Comparison of ENCODE assay signal across 8 cellular contexts in genomic region chr2:207167129-207167923, GRCh38. TPM values are rescaled to one million over a fixed set of nuclear protein-coding genes. Genes with fewer than 3 reads are reported as not detected.
DNase-seq lines count a peak whose midpoint lies in the region; ATAC-seq and TF ChIP-seq lines count a peak whose summit lies in the region.

No MANE protein-coding gene starts in this region.

- peak overlapping the region; percentile 89 to 99 (median 92) for H3K4me3 Mint-ChIP-seq in CD4-positive, alpha-beta memory T cell

- ATAC-seq in upper lobe of right lung = peak; percentile 5
- ATAC-seq in HG03354 (IDR thresholded peaks at IDR 0.05; ENCODE audit: poor library complexity, severe bottlenecking, unreplicated experiment) = no peak

- POLR2A ChIA-PET in CD4-positive, alpha-beta memory T cell (lab: Charles Lee; ENCODE audit: partially characterized antibody) = interaction anchor here (0.7 to 8.3 kb wide), 13 partner anchors 9 to 1099 kb away, joined by 3 to 298 read pairs (median 5); partner anchors contain the start of genes CREB1, METTL21A and PIKFYVE

- H3K4me1 Mint-ChIP-seq in CD4-positive, alpha-beta memory T cell = peaks cover 19 to 47% (median 30%) of the 10 kb centered on the region in 4 donors

- H3K27me3 Mint-ChIP-seq in CD4-positive, alpha-beta memory T cell = peaks cover 3 to 10% of the 10 kb centered on the region in 2 donors

- no peaks in the 10 kb centered on the region for H3K27me3 ChIP-seq in CD4-positive, alpha-beta memory T cell (ENCODE audit: insufficient read depth, low read length)
- no peaks in the 10 kb centered on the region for H3K27me3 ChIP-seq in upper lobe of right lung

- peaks cover 30% of the 10 kb centered on the region for H3K4me1 ChIP-seq in CD4-positive, alpha-beta memory T cell (ENCODE audit: insufficient read depth, low read length)
- H3K4me1 ChIP-seq in mesodermal cell (ENCODE audit: control insufficient read depth, insufficient read depth, low read length, poor library complexity, severe bottlenecking) (peaks cover 9% of the 10 kb centered on the region), upper lobe of right lung (peaks cover 15% of the 10 kb centered on the region)

- DNase-seq in CD4-positive, alpha-beta memory T cell = peak in 1 of 5 donors; percentile 10
- DNase-seq in GM20000 (ENCODE audit: low spot score) (peak; percentile 31), NCI-H69 (lab: John Stamatoyannopoulos, UW) (peak; percentile 58), cerebellar cortex (ENCODE audit: low spot score) (peak; percentile 59), upper lobe of right lung (no peak)
- no peak for DNase-seq in stimulated activated naive CD4-positive, alpha-beta T cell treated with Interleukin-2 at 50 U/mL for 16 hours (lab: John Stamatoyannopoulos, UW)

- CTCF ChIA-PET in CD4-positive, alpha-beta memory T cell (lab: Charles Lee; ENCODE audit: partially characterized antibody) = interaction anchor here (0.8 to 4.1 kb wide), 5 partner anchors 11 to 306 kb away, joined by 3 to 42 read pairs (median 4); no protein-coding TSS in a partner anchor

- peak overlapping the region; percentile 97 for H3K27ac ChIP-seq in CD4-positive, alpha-beta memory T cell (ENCODE audit: low read depth, low read length)
- H3K27ac ChIP-seq in mesodermal cell (ENCODE audit: low read depth, low read length, severe bottlenecking) = peak overlapping the region; percentile 100
- peak overlapping the region; percentile 100 for H3K27ac ChIP-seq in upper lobe of right lung

- H3K4me3 ChIP-seq in CD4-positive, alpha-beta memory T cell (ENCODE audit: low read length in 2 of 2) = peak overlapping the region; percentile 5 to 67
- H3K4me3 ChIP-seq in mesodermal cell (ENCODE audit: extremely low read depth, insufficient read depth, low read length, poor library complexity, severe bottlenecking) (peak overlapping the region; percentile 89), upper lobe of right lung (peak overlapping the region; percentile 76)

- H3K27ac Mint-ChIP-seq in CD4-positive, alpha-beta memory T cell = peak overlapping the region; percentile 92 to 98 (median 94)

- H3K9me3 ChIP-seq in CD4-positive, alpha-beta memory T cell (ENCODE audit: control insufficient read depth in 1 of 2, low read length in 2 of 2) = no peaks in the 10 kb centered on the region
- H3K9me3 ChIP-seq in mesodermal cell (ENCODE audit: control insufficient read depth, low read length) = no peaks in the 10 kb centered on the region
- no peaks in the 10 kb centered on the region for H3K9me3 ChIP-seq in upper lobe of right lung

- H3K9me3 Mint-ChIP-seq in CD4-positive, alpha-beta memory T cell = peaks cover 0 to 5% (median 0%) of the 10 kb centered on the region in 8 donors

- no peak for TF ChIP-seq CTCF in GM20000 (IDR thresholded peaks at IDR 0.05; ENCODE audit: extremely low read depth, missing control alignments)
- TF ChIP-seq CTCF in upper lobe of right lung (IDR thresholded peaks at IDR 0.05) = no peak

- 19 to 31% methylated on average over 6 to 9 of the region's 15 CpGs for WGBS in mesodermal cell (ENCODE audit: insufficient coverage in 2 of 2), 2 experiments

- H3K36me3 ChIP-seq in CD4-positive, alpha-beta memory T cell (ENCODE audit: insufficient read depth, low read length) = no peaks in the 10 kb centered on the region
- peaks cover 2% of the 10 kb centered on the region for H3K36me3 ChIP-seq in mesodermal cell (ENCODE audit: control insufficient read depth, insufficient read depth, low read length)
- H3K36me3 ChIP-seq in upper lobe of right lung = no peaks in the 10 kb centered on the region

- H3K36me3 Mint-ChIP-seq in CD4-positive, alpha-beta memory T cell = peaks cover 0 to 14% of the 10 kb centered on the region in 2 donors

- intact Hi-C loops in CD4-positive, alpha-beta memory T cell (cut with micrococcal nuclease) = loop anchor here (2.0 to 10.0 kb wide), 9 partner anchors 35 to 1097 kb away; partner anchors contain the start of genes EEF1B2, FASTKD2, INO80D and MDH1B
- intact Hi-C loops in upper lobe of right lung (cut with DNase I) = no loop called here

RNA-seq across cellular contexts. Expression of gene KLF7, which starts 1.6 kb away (rescaled TPM):
- 10 to 100 TPM; 45.5 to 47.1 TPM for total RNA-seq in CD4-positive, alpha-beta memory T cell
- 10 to 100 TPM; 14.1 to 17.4 TPM for polyA plus RNA-seq in CD4-positive, alpha-beta memory T cell
- 24.0 TPM for polyA plus RNA-seq in mesodermal cell (2013, experiment 1 of 2)
- polyA plus RNA-seq in mesodermal cell (2013, experiment 2 of 2) = 20.3 TPM
- total RNA-seq in upper lobe of right lung = 62.1 TPM

Comparison
In these comparisons a context has a peak if more than half of its experiments do, and no peak if none do; other contexts are left out.
1. DNase-seq: peak in GM20000 (single experiment), NCI-H69 (single experiment) and cerebellar cortex (single experiment); none in upper lobe of right lung (single experiment) and stimulated activated naive CD4-positive, alpha-beta T cell treated with Interleukin-2 at 50 U/mL for 16 hours (single experiment).
2. H3K4me3 ChIP-seq: peak in every context shown above with its lines; median percentile 89 in mesodermal cell; 76 in upper lobe of right lung; 36 in CD4-positive, alpha-beta memory T cell.
3. Peak in every context shown above with its lines, with median percentiles within 50 percentile points of each other: H3K27ac ChIP-seq.